In the genomic region with DNA sequence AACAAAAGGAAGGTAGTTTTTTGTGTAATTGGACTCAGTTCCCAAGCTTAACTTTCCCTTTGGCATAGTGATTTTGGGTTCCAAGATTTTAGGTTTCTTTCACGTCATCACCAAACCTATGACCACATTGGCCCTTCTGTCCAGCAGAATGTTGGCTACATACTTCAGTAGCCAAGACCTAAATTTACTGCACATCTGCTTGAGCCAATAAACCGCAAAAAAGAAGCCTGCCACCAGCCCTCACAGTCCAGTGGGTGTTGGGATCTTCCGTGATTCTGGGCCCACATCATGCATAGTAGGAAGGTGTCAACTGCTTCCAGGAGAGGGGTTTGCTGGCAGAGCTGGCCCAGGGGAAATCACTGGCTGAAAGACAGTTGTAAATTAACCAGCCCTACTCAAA, we compare ENCODE assay signal across 22 cellular contexts. TPM values are rescaled to one million over a fixed set of nuclear protein-coding genes. Genes with fewer than 3 reads are reported as not detected.
"Had no signal": no experiment of that assay in that cellular context is flagged by ENCODE, and none has a peak within 500 bp of the region (broad histone marks: within the 10 kb centered on the region; RNA-seq: fewer than 3 reads in every experiment).

No MANE protein-coding gene starts in this region.

- ATAC-seq: activated CD4-positive, CD25-positive, alpha-beta regulatory T cell treated with anti-CD3 and anti-CD28 coated beads, Interleukin-2, amount 50 U/mL, for 24 hours; activated CD8-positive, alpha-beta T cell treated with anti-CD3 and anti-CD28 coated beads for 36 hours; PC-3 had no signal

- H3K27ac Mint-ChIP-seq: activated CD8-positive, alpha-beta T cell treated with anti-CD3 and anti-CD28 coated beads for 36 hours; activated naive CD8-positive, alpha-beta T cell treated with anti-CD3 and anti-CD28 coated beads, Interleukin-2, amount 10 ng/mL, durations not matched to agents 7 days and 5 days; T-helper 1 cell treated with Interleukin-12 subunit alpha and Interleukin-12 subunit beta and Interleukin-4 antibody, amounts not matched to agents 30 μg/mL and 1 μg/mL, for 36 hours had no signal

- H3K27ac ChIP-seq: adrenal gland, breast epithelium had no signal

- H3K27me3 Mint-ChIP-seq: activated naive CD8-positive, alpha-beta T cell treated with anti-CD3 and anti-CD28 coated beads, Interleukin-2, amount 10 ng/mL, durations not matched to agents 7 days and 5 days had no signal

- H3K4me3 ChIP-seq: adrenal gland, breast epithelium, MG63 had no signal

- H3K27me3 ChIP-seq: adrenal gland, breast epithelium, MG63 had no signal

- DNase-seq: activated CD4-positive, alpha-beta T cell treated with anti-CD3 and anti-CD28 coated beads for 4 hours; activated CD8-positive, alpha-beta memory T cell treated with anti-CD3 and anti-CD28 coated beads, Interleukin-2, amount 50 U/mL, for 4 hours; activated CD8-positive, alpha-beta T cell treated with anti-CD3 and anti-CD28 coated beads for 36 hours; activated naive CD4-positive, alpha-beta T cell treated with anti-CD3 and anti-CD28 coated beads, Interleukin-2, amount 50 U/mL, for 16 hours; activated naive CD8-positive, alpha-beta T cell treated with anti-CD3 and anti-CD28 coated beads, Interleukin-2, amount 10 ng/mL, durations not matched to agents 7 days and 5 days; adrenal gland; aorta; MG63; MV-4-11; NCI-H1092 treated with DMSO at 0.1 percent for 48 hours; NCI-H1417 treated with DMSO at 0.1 percent for 48 hours; NCI-H1694 treated with DMSO at 0.1 percent for 48 hours; NCI-H2081; NCI-H510A treated with DMSO at 0.1 percent for 48 hours; NCI-H69; NK-92 treated with Interleukin-12 subunit alpha and Interleukin-12 subunit beta, amount 100 ng/mL, for 24 hours; PC-3; SHP77 treated with DMSO at 0.1 percent for 48 hours had no signal

- H3K36me3 ChIP-seq: adrenal gland, breast epithelium, MG63 had no signal

- H3K9me3 ChIP-seq: adrenal gland had no signal

- H3K4me1 ChIP-seq: adrenal gland, breast epithelium had no signal

- H3K4me3 Mint-ChIP-seq: activated CD8-positive, alpha-beta T cell treated with anti-CD3 and anti-CD28 coated beads for 36 hours; activated naive CD8-positive, alpha-beta T cell treated with anti-CD3 and anti-CD28 coated beads, Interleukin-2, amount 10 ng/mL, durations not matched to agents 7 days and 5 days; T-helper 1 cell treated with Interleukin-12 subunit alpha and Interleukin-12 subunit beta and Interleukin-4 antibody, amounts not matched to agents 30 μg/mL and 1 μg/mL, for 36 hours had no signal

RNA-seq across cellular contexts. Expression of a gene that starts 57.6 kb away (rescaled TPM):
- total RNA-seq: PC-3, SK-MEL-5 had no signal
